9 cellular contexts compared by ENCODE assay signal in genomic region chr12:5433081-5433839, GRCh38. TPM values are rescaled to one million over a fixed set of nuclear protein-coding genes. Genes with fewer than 3 reads are reported as not detected.
A peak's percentile ranks its signal among the peaks of the same experiment; 100 is the strongest.
DNase-seq lines count a peak whose midpoint lies in the region; ATAC-seq and TF ChIP-seq lines count a peak whose summit lies in the region.
"Had no signal": no experiment of that assay in that cellular context is flagged by ENCODE, and none has a peak within 500 bp of the region (broad histone marks: within the 10 kb centered on the region; RNA-seq: fewer than 3 reads in every experiment).

No MANE protein-coding gene starts in this region.

- H2AFZ ChIP-seq in osteoblast (ENCODE audit: low read length): no peak overlapping the region

- H3K4me2 ChIP-seq in osteoblast (ENCODE audit: insufficient read depth, low read length): peak overlapping the region; percentile 67

- H3K4me3 ChIP-seq in osteoblast (ENCODE audit: insufficient read depth, low read length): peak overlapping the region; percentile 33

- TF ChIP-seq CTCF in glutamatergic neuron (IDR thresholded peaks at IDR 0.05; ENCODE audit: partially characterized antibody, unreplicated experiment) (no peak), osteoblast (IDR thresholded peaks at IDR 0.05; ENCODE audit: extremely low read depth, low read depth, low read length) (no peak)

- H3K27me3 ChIP-seq in osteoblast (ENCODE audit: insufficient read depth, low read length): peaks cover 67% of the 10 kb centered on the region

- peak; percentile 43 for DNase-seq in AG20443 (ENCODE audit: low spot score)
- DNase-seq in NCI-H345 treated with DMSO at 0.1 percent for 48 hours (lab: John Stamatoyannopoulos, UW; ENCODE audit: unreplicated experiment): peak; percentile 29
- peak; percentile 53 for DNase-seq in glutamatergic neuron
- peak; percentile 86 for DNase-seq in osteoblast (ENCODE audit: insufficient read length, low spot score, missing footprints)
- DNase-seq in HUDEP-2 (lab: John Stamatoyannopoulos, UW; ENCODE audit: unreplicated experiment in 76 of 76): no peak
- DNase-seq in activated CD4-positive, alpha-beta memory T cell treated with anti-CD3 and anti-CD28 coated beads for 36 hours: no peak
- no peak for DNase-seq in stimulated activated naive CD8-positive, alpha-beta T cell treated with anti-CD3 and anti-CD28 coated beads, Interleukin-15, amount 100 ng/mL, for 72 hours

- CTCF ChIA-PET in activated CD4-positive, alpha-beta memory T cell treated with anti-CD3 and anti-CD28 coated beads for 36 hours (lab: Charles Lee): no interaction called here

- peaks cover 20% of the 10 kb centered on the region for H3K4me1 Mint-ChIP-seq in glutamatergic neuron (ENCODE audit: low read depth, unreplicated experiment)
- peaks cover 14% of the 10 kb centered on the region for H3K4me1 Mint-ChIP-seq in activated CD4-positive, alpha-beta memory T cell treated with anti-CD3 and anti-CD28 coated beads for 36 hours (ENCODE audit: low read depth)
- H3K4me1 Mint-ChIP-seq in stimulated activated naive CD8-positive, alpha-beta T cell treated with anti-CD3 and anti-CD28 coated beads, Interleukin-15, amount 100 ng/mL, for 72 hours: peaks cover 23% of the 10 kb centered on the region

- peak overlapping the region; percentile 4 for H3K27ac Mint-ChIP-seq in glutamatergic neuron (ENCODE audit: unreplicated experiment)
- no peak overlapping the region for H3K27ac Mint-ChIP-seq in activated CD4-positive, alpha-beta memory T cell treated with anti-CD3 and anti-CD28 coated beads for 36 hours
- no peak overlapping the region for H3K27ac Mint-ChIP-seq in stimulated activated naive CD8-positive, alpha-beta T cell treated with anti-CD3 and anti-CD28 coated beads, Interleukin-15, amount 100 ng/mL, for 72 hours

- peaks cover 8% of the 10 kb centered on the region for H3K36me3 Mint-ChIP-seq in glutamatergic neuron (ENCODE audit: unreplicated experiment)
- no peaks in the 10 kb centered on the region for H3K36me3 Mint-ChIP-seq in activated CD4-positive, alpha-beta memory T cell treated with anti-CD3 and anti-CD28 coated beads for 36 hours

- H3K4me3 Mint-ChIP-seq in glutamatergic neuron (ENCODE audit: unreplicated experiment): no peak overlapping the region
- H3K4me3 Mint-ChIP-seq in activated CD4-positive, alpha-beta memory T cell treated with anti-CD3 and anti-CD28 coated beads for 36 hours: no peak overlapping the region
- no peak overlapping the region for H3K4me3 Mint-ChIP-seq in stimulated activated naive CD8-positive, alpha-beta T cell treated with anti-CD3 and anti-CD28 coated beads, Interleukin-15, amount 100 ng/mL, for 72 hours

- no peaks in the 10 kb centered on the region for H3K4me1 ChIP-seq in osteoblast (ENCODE audit: insufficient read depth, low read length)

- H3K27me3 Mint-ChIP-seq in glutamatergic neuron (ENCODE audit: unreplicated experiment): peaks cover 17% of the 10 kb centered on the region
- peaks cover 41% of the 10 kb centered on the region for H3K27me3 Mint-ChIP-seq in activated CD4-positive, alpha-beta memory T cell treated with anti-CD3 and anti-CD28 coated beads for 36 hours
- H3K27me3 Mint-ChIP-seq in stimulated activated naive CD8-positive, alpha-beta T cell treated with anti-CD3 and anti-CD28 coated beads, Interleukin-15, amount 100 ng/mL, for 72 hours: peaks cover 15% of the 10 kb centered on the region

- no peak for ATAC-seq in stimulated activated naive CD8-positive, alpha-beta T cell treated with anti-CD3 and anti-CD28 coated beads, Interleukin-15, amount 100 ng/mL, for 72 hours
- ATAC-seq in HG03097 (IDR thresholded peaks at IDR 0.05; ENCODE audit: low FRiP score, unreplicated experiment): no peak

- H3K9me3 ChIP-seq in osteoblast (ENCODE audit: low read depth, low read length): peaks cover 1% of the 10 kb centered on the region

- peaks cover 6% of the 10 kb centered on the region for H3K9me3 Mint-ChIP-seq in glutamatergic neuron (ENCODE audit: unreplicated experiment)
- no peaks in the 10 kb centered on the region for H3K9me3 Mint-ChIP-seq in activated CD4-positive, alpha-beta memory T cell treated with anti-CD3 and anti-CD28 coated beads for 36 hours
- no peaks in the 10 kb centered on the region for H3K9me3 Mint-ChIP-seq in stimulated activated naive CD8-positive, alpha-beta T cell treated with anti-CD3 and anti-CD28 coated beads, Interleukin-15, amount 100 ng/mL, for 72 hours

- no peaks in the 10 kb centered on the region for H3K79me2 ChIP-seq in osteoblast (ENCODE audit: insufficient read depth, low read length)

- H3K36me3 ChIP-seq in osteoblast (ENCODE audit: insufficient read depth, low read length): no peaks in the 10 kb centered on the region

- no peaks in the 10 kb centered on the region for H4K20me1 ChIP-seq in osteoblast (ENCODE audit: insufficient read depth, low read length)

- intact Hi-C loops in activated CD4-positive, alpha-beta memory T cell treated with anti-CD3 and anti-CD28 coated beads for 36 hours (cut with micrococcal nuclease): no loop called here

- POLR2A ChIA-PET in activated CD4-positive, alpha-beta memory T cell treated with anti-CD3 and anti-CD28 coated beads for 36 hours (lab: Charles Lee): no interaction called here

- no peak overlapping the region for H3K27ac ChIP-seq in osteoblast (ENCODE audit: low read depth, low read length)
- H3K27ac ChIP-seq: epithelial cell of prostate had no signal

RNA-seq across cellular contexts. Expression of gene NTF3, which starts 1.4 kb away (rescaled TPM):
- total RNA-seq in glutamatergic neuron (ENCODE audit: unreplicated experiment) (5.0 TPM), osteoblast (under 0.01 and 1.1 TPM in 2 replicates)
- not detected for total RNA-seq in activated CD4-positive, alpha-beta memory T cell treated with anti-CD3 and anti-CD28 coated beads for 36 hours

Comparison
In these comparisons a context has a peak if more than half of its experiments do, and no peak if none do; other contexts are left out.
1. DNase-seq: peak in AG20443 (single experiment), NCI-H345 treated with DMSO at 0.1 percent for 48 hours (single experiment), glutamatergic neuron (single experiment) and osteoblast (single experiment); none in HUDEP-2 (0 of 76), activated CD4-positive, alpha-beta memory T cell treated with anti-CD3 and anti-CD28 coated beads for 36 hours (single experiment) and stimulated activated naive CD8-positive, alpha-beta T cell treated with anti-CD3 and anti-CD28 coated beads, Interleukin-15, amount 100 ng/mL, for 72 hours (0 of 2).